8 cellular contexts compared by ENCODE assay signal in genomic region chr1:3772715-3773571, GRCh38. TPM values are rescaled to one million over a fixed set of nuclear protein-coding genes. Genes with fewer than 3 reads are reported as not detected.
DNase-seq lines count a peak whose midpoint lies in the region; ATAC-seq and TF ChIP-seq lines count a peak whose summit lies in the region.

TSS of gene SMIM1 (plus strand) at chr1:3772749. CDS start at chr1:3775374, 2,625 bp downstream.

- ATAC-seq in GM19372 (IDR thresholded peaks at IDR 0.05; ENCODE audit: low read depth, unreplicated experiment) = peak; percentile 11
- ATAC-seq in HG03354 (IDR thresholded peaks at IDR 0.05; ENCODE audit: poor library complexity, severe bottlenecking, unreplicated experiment) = peak; percentile 22
- peak; percentile 2 for ATAC-seq in left colon
- ATAC-seq in HG02938 (IDR thresholded peaks at IDR 0.05; ENCODE audit: unreplicated experiment) = no peak
- no peak for ATAC-seq in HG02981 (IDR thresholded peaks at IDR 0.05; ENCODE audit: unreplicated experiment)

- peak within 1 kb of the TSS; percentile 20 for H3K27ac ChIP-seq in temporal lobe (ENCODE audit: low read depth, low read length)

- no peak for TF ChIP-seq CTCF in astrocyte of the cerebellum (IDR thresholded peaks at IDR 0.05; ENCODE audit: low read depth, low read length, missing control alignments)

- peak within 1 kb of the TSS; percentile 52 for H3K4me3 ChIP-seq in astrocyte of the cerebellum (ENCODE audit: low read depth, low read length)

- in situ Hi-C loops in astrocyte of the cerebellum (cut with HindIII; ENCODE audit: low sequenced_read_pairs) = loop anchor here (5.0 kb wide), 1 partner anchor 126 kb away; no protein-coding TSS in a partner anchor

- DNase-seq in astrocyte of the cerebellum (ENCODE audit: low read depth) (no peak), left colon (peak; percentile 31 to 34), iPS-NIHi7 (ENCODE audit: extremely low spot score) (no peak)

- intact Hi-C loops in left colon (cut with DNase I, micrococcal nuclease) = no loop called here

RNA-seq across cellular contexts. Expression of gene SMIM1, which starts in this region (rescaled TPM):
- total RNA-seq in left colon = 1 to 10 TPM; 1.8 to 4.6 TPM
- not detected for total RNA-seq in temporal lobe

Comparison
In these comparisons a context has a peak if more than half of its experiments do, and no peak if none do; other contexts are left out.
1. ATAC-seq: peak in GM19372 (single experiment), HG03354 (single experiment) and left colon (single experiment); none in HG02938 (single experiment) and HG02981 (single experiment).
2. DNase-seq: peak in left colon (2 of 2); none in astrocyte of the cerebellum (single experiment) and iPS-NIHi7 (single experiment).